Comparison of ENCODE assay signal across 9 cellular contexts in genomic region chr12:115375188-115375991, GRCh38.
DNase-seq lines count a peak whose midpoint lies in the region; ATAC-seq and TF ChIP-seq lines count a peak whose summit lies in the region.
"Had no signal": no experiment of that assay in that cellular context is flagged by ENCODE, and none has a peak within 500 bp of the region (broad histone marks: within the 10 kb centered on the region; RNA-seq: fewer than 3 reads in every experiment).

No MANE protein-coding gene starts in this region.

- H3K36me3 ChIP-seq in brain microvascular endothelial cell (replicated peaks) = no peaks in the 10 kb centered on the region
- H3K36me3 ChIP-seq in upper lobe of right lung = no peaks in the 10 kb centered on the region
- H3K36me3 ChIP-seq: upper lobe of left lung had no signal

- intact Hi-C loops in upper lobe of right lung (cut with DNase I) = no loop called here

- no peaks in the 10 kb centered on the region for H3K4me1 ChIP-seq in upper lobe of right lung
- H3K4me1 ChIP-seq: upper lobe of left lung had no signal

- ATAC-seq in GM21526 (IDR thresholded peaks at IDR 0.05; ENCODE audit: low FRiP score, unreplicated experiment) (peak; percentile 96), HG03575 (IDR thresholded peaks at IDR 0.05; ENCODE audit: extremely low read depth, insufficient number of reproducible peaks, low FRiP score, unreplicated experiment) (peak; percentile 90), upper lobe of right lung (no peak)
- ATAC-seq in stimulated activated naive CD8-positive, alpha-beta T cell treated with anti-CD3 and anti-CD28 coated beads, Interleukin-15, Interleukin-2, amounts not matched to agents 100 U/mL and 50 U/mL, for 24 hours = peak; percentile 83

- H3K4me3 ChIP-seq in brain microvascular endothelial cell (ENCODE audit: low read depth, low read length) (no peak overlapping the region), upper lobe of right lung (no peak overlapping the region)
- H3K4me3 ChIP-seq: upper lobe of left lung had no signal

- H3K27ac ChIP-seq in brain microvascular endothelial cell (peak overlapping the region; percentile 20), upper lobe of right lung (no peak overlapping the region)
- H3K27ac ChIP-seq: upper lobe of left lung had no signal

- in situ Hi-C loops in brain microvascular endothelial cell (cut with HindIII; ENCODE audit: low pct_ligation_motif_present, low sequenced_read_pairs) = no loop called here

- H3K27me3 ChIP-seq in brain microvascular endothelial cell (replicated peaks) = no peaks in the 10 kb centered on the region
- H3K27me3 ChIP-seq in upper lobe of right lung = no peaks in the 10 kb centered on the region
- H3K27me3 ChIP-seq: upper lobe of left lung had no signal

- DNase-seq in GM03348 (ENCODE audit: low spot score) (peak; percentile 72), brain microvascular endothelial cell (peak; percentile 70), upper lobe of right lung (no peak), NCI-H510A (lab: John Stamatoyannopoulos, UW) (no peak), NCI-H2227 (lab: John Stamatoyannopoulos, UW; ENCODE audit: unreplicated experiment) (no peak)
- peak; percentile 3 for DNase-seq in stimulated activated naive CD8-positive, alpha-beta T cell treated with anti-CD3 and anti-CD28 coated beads, Interleukin-15, Interleukin-2, amounts not matched to agents 100 U/mL and 50 U/mL, for 24 hours
- DNase-seq: upper lobe of left lung had no signal

- no peaks in the 10 kb centered on the region for H3K9me3 ChIP-seq in upper lobe of right lung
- H3K9me3 ChIP-seq: upper lobe of left lung had no signal

- TF ChIP-seq CTCF in brain microvascular endothelial cell (IDR thresholded peaks at IDR 0.05; ENCODE audit: low read depth, low read length, missing control alignments) (no peak), upper lobe of right lung (IDR thresholded peaks at IDR 0.05) (no peak)

Comparison
In these comparisons a context has a peak if more than half of its experiments do, and no peak if none do; other contexts are left out.
1. DNase-seq: peak in GM03348 (single experiment), brain microvascular endothelial cell (single experiment) and stimulated activated naive CD8-positive, alpha-beta T cell treated with anti-CD3 and anti-CD28 coated beads, Interleukin-15, Interleukin-2, amounts not matched to agents 100 U/mL and 50 U/mL, for 24 hours (single experiment); none in upper lobe of right lung (single experiment), NCI-H510A (single experiment) and NCI-H2227 (single experiment).